Comparison of ENCODE assay signal across 1 cellular context in the genomic region with DNA sequence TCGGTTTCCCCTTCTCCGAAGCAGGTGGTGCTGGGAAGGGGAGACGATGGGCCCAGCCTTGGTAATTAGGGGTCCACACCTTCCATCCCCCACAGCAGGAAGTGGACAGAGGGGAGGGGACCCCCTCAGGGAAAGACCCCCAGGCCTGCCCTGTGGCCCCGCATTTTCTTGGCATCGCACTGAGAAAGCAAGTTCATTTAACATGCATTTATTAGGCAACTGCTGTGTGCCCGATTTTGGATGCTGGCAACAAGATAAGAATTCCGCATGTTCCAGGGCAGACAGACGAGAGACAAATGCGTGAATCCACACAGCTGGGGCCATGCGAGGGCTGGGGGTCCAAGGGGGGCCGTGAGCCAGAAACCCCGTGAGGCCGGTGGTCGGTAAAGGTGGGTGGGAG.
TF ChIP-seq lines count a peak whose summit lies in the region.

No MANE protein-coding gene starts in this region.

TF ChIP-seq in K562, 482 proteins besides CTCF, POLR2A, EP300 and RAD21 (continues in another document):
- TF ChIP-seq ZNF253 (CRISPR knock-in tag; conservative IDR thresholded peaks at IDR 0.05): no peak
- TF ChIP-seq HMG20A (CRISPR knock-in tag; conservative IDR thresholded peaks at IDR 0.05): no peak
- TF ChIP-seq, protein P1, sequence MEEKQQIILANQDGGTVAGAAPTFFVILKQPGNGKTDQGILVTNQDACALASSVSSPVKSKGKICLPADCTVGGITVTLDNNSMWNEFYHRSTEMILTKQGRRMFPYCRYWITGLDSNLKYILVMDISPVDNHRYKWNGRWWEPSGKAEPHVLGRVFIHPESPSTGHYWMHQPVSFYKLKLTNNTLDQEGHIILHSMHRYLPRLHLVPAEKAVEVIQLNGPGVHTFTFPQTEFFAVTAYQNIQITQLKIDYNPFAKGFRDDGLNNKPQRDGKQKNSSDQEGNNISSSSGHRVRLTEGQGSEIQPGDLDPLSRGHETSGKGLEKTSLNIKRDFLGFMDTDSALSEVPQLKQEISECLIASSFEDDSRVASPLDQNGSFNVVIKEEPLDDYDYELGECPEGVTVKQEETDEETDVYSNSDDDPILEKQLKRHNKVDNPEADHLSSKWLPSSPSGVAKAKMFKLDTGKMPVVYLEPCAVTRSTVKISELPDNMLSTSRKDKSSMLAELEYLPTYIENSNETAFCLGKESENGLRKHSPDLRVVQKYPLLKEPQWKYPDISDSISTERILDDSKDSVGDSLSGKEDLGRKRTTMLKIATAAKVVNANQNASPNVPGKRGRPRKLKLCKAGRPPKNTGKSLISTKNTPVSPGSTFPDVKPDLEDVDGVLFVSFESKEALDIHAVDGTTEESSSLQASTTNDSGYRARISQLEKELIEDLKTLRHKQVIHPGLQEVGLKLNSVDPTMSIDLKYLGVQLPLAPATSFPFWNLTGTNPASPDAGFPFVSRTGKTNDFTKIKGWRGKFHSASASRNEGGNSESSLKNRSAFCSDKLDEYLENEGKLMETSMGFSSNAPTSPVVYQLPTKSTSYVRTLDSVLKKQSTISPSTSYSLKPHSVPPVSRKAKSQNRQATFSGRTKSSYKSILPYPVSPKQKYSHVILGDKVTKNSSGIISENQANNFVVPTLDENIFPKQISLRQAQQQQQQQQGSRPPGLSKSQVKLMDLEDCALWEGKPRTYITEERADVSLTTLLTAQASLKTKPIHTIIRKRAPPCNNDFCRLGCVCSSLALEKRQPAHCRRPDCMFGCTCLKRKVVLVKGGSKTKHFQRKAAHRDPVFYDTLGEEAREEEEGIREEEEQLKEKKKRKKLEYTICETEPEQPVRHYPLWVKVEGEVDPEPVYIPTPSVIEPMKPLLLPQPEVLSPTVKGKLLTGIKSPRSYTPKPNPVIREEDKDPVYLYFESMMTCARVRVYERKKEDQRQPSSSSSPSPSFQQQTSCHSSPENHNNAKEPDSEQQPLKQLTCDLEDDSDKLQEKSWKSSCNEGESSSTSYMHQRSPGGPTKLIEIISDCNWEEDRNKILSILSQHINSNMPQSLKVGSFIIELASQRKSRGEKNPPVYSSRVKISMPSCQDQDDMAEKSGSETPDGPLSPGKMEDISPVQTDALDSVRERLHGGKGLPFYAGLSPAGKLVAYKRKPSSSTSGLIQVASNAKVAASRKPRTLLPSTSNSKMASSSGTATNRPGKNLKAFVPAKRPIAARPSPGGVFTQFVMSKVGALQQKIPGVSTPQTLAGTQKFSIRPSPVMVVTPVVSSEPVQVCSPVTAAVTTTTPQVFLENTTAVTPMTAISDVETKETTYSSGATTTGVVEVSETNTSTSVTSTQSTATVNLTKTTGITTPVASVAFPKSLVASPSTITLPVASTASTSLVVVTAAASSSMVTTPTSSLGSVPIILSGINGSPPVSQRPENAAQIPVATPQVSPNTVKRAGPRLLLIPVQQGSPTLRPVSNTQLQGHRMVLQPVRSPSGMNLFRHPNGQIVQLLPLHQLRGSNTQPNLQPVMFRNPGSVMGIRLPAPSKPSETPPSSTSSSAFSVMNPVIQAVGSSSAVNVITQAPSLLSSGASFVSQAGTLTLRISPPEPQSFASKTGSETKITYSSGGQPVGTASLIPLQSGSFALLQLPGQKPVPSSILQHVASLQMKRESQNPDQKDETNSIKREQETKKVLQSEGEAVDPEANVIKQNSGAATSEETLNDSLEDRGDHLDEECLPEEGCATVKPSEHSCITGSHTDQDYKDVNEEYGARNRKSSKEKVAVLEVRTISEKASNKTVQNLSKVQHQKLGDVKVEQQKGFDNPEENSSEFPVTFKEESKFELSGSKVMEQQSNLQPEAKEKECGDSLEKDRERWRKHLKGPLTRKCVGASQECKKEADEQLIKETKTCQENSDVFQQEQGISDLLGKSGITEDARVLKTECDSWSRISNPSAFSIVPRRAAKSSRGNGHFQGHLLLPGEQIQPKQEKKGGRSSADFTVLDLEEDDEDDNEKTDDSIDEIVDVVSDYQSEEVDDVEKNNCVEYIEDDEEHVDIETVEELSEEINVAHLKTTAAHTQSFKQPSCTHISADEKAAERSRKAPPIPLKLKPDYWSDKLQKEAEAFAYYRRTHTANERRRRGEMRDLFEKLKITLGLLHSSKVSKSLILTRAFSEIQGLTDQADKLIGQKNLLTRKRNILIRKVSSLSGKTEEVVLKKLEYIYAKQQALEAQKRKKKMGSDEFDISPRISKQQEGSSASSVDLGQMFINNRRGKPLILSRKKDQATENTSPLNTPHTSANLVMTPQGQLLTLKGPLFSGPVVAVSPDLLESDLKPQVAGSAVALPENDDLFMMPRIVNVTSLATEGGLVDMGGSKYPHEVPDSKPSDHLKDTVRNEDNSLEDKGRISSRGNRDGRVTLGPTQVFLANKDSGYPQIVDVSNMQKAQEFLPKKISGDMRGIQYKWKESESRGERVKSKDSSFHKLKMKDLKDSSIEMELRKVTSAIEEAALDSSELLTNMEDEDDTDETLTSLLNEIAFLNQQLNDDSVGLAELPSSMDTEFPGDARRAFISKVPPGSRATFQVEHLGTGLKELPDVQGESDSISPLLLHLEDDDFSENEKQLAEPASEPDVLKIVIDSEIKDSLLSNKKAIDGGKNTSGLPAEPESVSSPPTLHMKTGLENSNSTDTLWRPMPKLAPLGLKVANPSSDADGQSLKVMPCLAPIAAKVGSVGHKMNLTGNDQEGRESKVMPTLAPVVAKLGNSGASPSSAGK (IDR thresholded peaks at IDR 0.05): peak; percentile 75; the same call in 1 of the 2 replicates
- TF ChIP-seq, protein P2, sequence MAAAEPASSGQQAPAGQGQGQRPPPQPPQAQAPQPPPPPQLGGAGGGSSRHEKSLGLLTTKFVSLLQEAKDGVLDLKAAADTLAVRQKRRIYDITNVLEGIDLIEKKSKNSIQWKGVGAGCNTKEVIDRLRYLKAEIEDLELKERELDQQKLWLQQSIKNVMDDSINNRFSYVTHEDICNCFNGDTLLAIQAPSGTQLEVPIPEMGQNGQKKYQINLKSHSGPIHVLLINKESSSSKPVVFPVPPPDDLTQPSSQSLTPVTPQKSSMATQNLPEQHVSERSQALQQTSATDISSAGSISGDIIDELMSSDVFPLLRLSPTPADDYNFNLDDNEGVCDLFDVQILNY (CRISPR knock-in tag; IDR thresholded peaks at IDR 0.05): no peak
- TF ChIP-seq, protein P3, sequence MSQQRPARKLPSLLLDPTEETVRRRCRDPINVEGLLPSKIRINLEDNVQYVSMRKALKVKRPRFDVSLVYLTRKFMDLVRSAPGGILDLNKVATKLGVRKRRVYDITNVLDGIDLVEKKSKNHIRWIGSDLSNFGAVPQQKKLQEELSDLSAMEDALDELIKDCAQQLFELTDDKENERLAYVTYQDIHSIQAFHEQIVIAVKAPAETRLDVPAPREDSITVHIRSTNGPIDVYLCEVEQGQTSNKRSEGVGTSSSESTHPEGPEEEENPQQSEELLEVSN (IDR thresholded peaks at IDR 0.05; ENCODE audit: borderline replicate concordance in 1 of 2, extremely low read depth in 1 of 2, insufficient read depth in 1 of 2, insufficient read length in 1 of 2, low read depth in 1 of 2, low read length in 1 of 2, poor library complexity in 1 of 2, severe bottlenecking in 1 of 2): peak in 1 of 2 experiments; percentile 5
- peak; percentile 60 for TF ChIP-seq GATA2 (CRISPR knock-in tag; IDR thresholded peaks at IDR 0.05)
- no peak for TF ChIP-seq SMAD4 (CRISPR knock-in tag; conservative IDR thresholded peaks at IDR 0.05)
- TF ChIP-seq, protein P4, sequence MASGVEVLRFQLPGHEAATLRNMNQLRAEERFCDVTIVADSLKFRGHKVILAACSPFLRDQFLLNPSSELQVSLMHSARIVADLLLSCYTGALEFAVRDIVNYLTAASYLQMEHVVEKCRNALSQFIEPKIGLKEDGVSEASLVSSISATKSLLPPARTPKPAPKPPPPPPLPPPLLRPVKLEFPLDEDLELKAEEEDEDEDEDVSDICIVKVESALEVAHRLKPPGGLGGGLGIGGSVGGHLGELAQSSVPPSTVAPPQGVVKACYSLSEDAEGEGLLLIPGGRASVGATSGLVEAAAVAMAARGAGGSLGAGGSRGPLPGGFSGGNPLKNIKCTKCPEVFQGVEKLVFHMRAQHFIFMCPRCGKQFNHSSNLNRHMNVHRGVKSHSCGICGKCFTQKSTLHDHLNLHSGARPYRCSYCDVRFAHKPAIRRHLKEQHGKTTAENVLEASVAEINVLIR (CRISPR knock-in tag; IDR thresholded peaks at IDR 0.05): no peak
- TF ChIP-seq RBM14 (IDR thresholded peaks at IDR 0.05; ENCODE audit: borderline replicate concordance, insufficient read depth, low read depth, low read length): no peak
- no peak for TF ChIP-seq ARID2 (IDR thresholded peaks at IDR 0.05)
- TF ChIP-seq SMARCC2 (IDR thresholded peaks at IDR 0.05; ENCODE audit: low read depth): no peak
- TF ChIP-seq, protein P5, sequence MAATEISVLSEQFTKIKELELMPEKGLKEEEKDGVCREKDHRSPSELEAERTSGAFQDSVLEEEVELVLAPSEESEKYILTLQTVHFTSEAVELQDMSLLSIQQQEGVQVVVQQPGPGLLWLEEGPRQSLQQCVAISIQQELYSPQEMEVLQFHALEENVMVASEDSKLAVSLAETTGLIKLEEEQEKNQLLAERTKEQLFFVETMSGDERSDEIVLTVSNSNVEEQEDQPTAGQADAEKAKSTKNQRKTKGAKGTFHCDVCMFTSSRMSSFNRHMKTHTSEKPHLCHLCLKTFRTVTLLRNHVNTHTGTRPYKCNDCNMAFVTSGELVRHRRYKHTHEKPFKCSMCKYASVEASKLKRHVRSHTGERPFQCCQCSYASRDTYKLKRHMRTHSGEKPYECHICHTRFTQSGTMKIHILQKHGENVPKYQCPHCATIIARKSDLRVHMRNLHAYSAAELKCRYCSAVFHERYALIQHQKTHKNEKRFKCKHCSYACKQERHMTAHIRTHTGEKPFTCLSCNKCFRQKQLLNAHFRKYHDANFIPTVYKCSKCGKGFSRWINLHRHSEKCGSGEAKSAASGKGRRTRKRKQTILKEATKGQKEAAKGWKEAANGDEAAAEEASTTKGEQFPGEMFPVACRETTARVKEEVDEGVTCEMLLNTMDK (IDR thresholded peaks at IDR 0.05; ENCODE audit: borderline replicate concordance, insufficient read depth, low read depth, low read length, poor library complexity, severe bottlenecking): no peak
- TF ChIP-seq, protein P6, sequence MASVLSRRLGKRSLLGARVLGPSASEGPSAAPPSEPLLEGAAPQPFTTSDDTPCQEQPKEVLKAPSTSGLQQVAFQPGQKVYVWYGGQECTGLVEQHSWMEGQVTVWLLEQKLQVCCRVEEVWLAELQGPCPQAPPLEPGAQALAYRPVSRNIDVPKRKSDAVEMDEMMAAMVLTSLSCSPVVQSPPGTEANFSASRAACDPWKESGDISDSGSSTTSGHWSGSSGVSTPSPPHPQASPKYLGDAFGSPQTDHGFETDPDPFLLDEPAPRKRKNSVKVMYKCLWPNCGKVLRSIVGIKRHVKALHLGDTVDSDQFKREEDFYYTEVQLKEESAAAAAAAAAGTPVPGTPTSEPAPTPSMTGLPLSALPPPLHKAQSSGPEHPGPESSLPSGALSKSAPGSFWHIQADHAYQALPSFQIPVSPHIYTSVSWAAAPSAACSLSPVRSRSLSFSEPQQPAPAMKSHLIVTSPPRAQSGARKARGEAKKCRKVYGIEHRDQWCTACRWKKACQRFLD (CRISPR knock-in tag; IDR thresholded peaks at IDR 0.05): 0 out of 2 replicates have a peak, but pooled peaks have one; percentile 69
- TF ChIP-seq GABPA (tag; conservative IDR thresholded peaks at IDR 0.05; ENCODE audit: low read depth): no peak
- TF ChIP-seq, protein P7, sequence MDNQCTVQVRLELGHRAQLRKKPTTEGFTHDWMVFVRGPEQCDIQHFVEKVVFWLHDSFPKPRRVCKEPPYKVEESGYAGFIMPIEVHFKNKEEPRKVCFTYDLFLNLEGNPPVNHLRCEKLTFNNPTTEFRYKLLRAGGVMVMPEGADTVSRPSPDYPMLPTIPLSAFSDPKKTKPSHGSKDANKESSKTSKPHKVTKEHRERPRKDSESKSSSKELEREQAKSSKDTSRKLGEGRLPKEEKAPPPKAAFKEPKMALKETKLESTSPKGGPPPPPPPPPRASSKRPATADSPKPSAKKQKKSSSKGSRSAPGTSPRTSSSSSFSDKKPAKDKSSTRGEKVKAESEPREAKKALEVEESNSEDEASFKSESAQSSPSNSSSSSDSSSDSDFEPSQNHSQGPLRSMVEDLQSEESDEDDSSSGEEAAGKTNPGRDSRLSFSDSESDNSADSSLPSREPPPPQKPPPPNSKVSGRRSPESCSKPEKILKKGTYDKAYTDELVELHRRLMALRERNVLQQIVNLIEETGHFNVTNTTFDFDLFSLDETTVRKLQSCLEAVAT (IDR thresholded peaks at IDR 0.05): no peak
- TF ChIP-seq ZNF830 (CRISPR knock-in tag; IDR thresholded peaks at IDR 0.05): no peak
- no peak for TF ChIP-seq ZNF23 (CRISPR knock-in tag; IDR thresholded peaks at IDR 0.05)
- no peak for TF ChIP-seq TAF9B (IDR thresholded peaks at IDR 0.05; ENCODE audit: partially characterized antibody)
- TF ChIP-seq SREBF2 (CRISPR knock-in tag; IDR thresholded peaks at IDR 0.05): no peak
- no peak for TF ChIP-seq MYNN (IDR thresholded peaks at IDR 0.05)
- TF ChIP-seq MYNN (CRISPR knock-in tag; IDR thresholded peaks at IDR 0.05): no peak
- TF ChIP-seq RBFOX2 (IDR thresholded peaks at IDR 0.05; ENCODE audit: low read depth, low read length): peak; percentile 29; the same call in 1 of the 2 replicates
- TF ChIP-seq DACH1 (IDR thresholded peaks at IDR 0.05; ENCODE audit: partially characterized antibody): peak; percentile 34
- TF ChIP-seq GTF2E2 (tag; IDR thresholded peaks at IDR 0.05): no peak
- TF ChIP-seq ZNF561 (CRISPR knock-in tag; conservative IDR thresholded peaks at IDR 0.05): no peak
- no peak for TF ChIP-seq RNF2 (IDR thresholded peaks at IDR 0.05)
- peak; percentile 18 for TF ChIP-seq ZFP36 (IDR thresholded peaks at IDR 0.05; ENCODE audit: low read depth, low read length, partially characterized antibody)
- peak; percentile 4; the same call in 1 of the 2 replicates for TF ChIP-seq MTA3 (IDR thresholded peaks at IDR 0.05; ENCODE audit: borderline replicate concordance)
- TF ChIP-seq ZNF57 (CRISPR knock-in tag; IDR thresholded peaks at IDR 0.05): no peak
- TF ChIP-seq, protein P8, sequence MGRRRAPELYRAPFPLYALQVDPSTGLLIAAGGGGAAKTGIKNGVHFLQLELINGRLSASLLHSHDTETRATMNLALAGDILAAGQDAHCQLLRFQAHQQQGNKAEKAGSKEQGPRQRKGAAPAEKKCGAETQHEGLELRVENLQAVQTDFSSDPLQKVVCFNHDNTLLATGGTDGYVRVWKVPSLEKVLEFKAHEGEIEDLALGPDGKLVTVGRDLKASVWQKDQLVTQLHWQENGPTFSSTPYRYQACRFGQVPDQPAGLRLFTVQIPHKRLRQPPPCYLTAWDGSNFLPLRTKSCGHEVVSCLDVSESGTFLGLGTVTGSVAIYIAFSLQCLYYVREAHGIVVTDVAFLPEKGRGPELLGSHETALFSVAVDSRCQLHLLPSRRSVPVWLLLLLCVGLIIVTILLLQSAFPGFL (CRISPR knock-in tag; IDR thresholded peaks at IDR 0.05): no peak
- TF ChIP-seq MEF2D (tag; conservative IDR thresholded peaks at IDR 0.05; ENCODE audit: low read depth): no peak
- TF ChIP-seq RBM17 (IDR thresholded peaks at IDR 0.05; ENCODE audit: borderline replicate concordance, low read depth, low read length): no peak
- no peak for TF ChIP-seq NELFE (IDR thresholded peaks at IDR 0.05; ENCODE audit: insufficient read depth, insufficient read length)
- peak; percentile 50; the same call in 1 of the 2 replicates for TF ChIP-seq BCOR (IDR thresholded peaks at IDR 0.05)
- TF ChIP-seq ZZZ3 (IDR thresholded peaks at IDR 0.05): no peak
- no peak for TF ChIP-seq TOE1 (IDR thresholded peaks at IDR 0.05; ENCODE audit: borderline replicate concordance)
- no peak for TF ChIP-seq TOE1 (CRISPR knock-in tag; IDR thresholded peaks at IDR 0.05; ENCODE audit: borderline replicate concordance, low read depth)
- TF ChIP-seq SIN3B (IDR thresholded peaks at IDR 0.05; ENCODE audit: low read depth): no peak
- no peak for TF ChIP-seq E2F3 (CRISPR knock-in tag; IDR thresholded peaks at IDR 0.05)
- no peak for TF ChIP-seq KDM1A (IDR thresholded peaks at IDR 0.05)
- no peak for TF ChIP-seq HDAC2 (IDR thresholded peaks at IDR 0.05)
- 0 out of 2 replicates have a peak, but pooled peaks have one; percentile 58 for TF ChIP-seq ZNF175 (CRISPR knock-in tag; IDR thresholded peaks at IDR 0.05; ENCODE audit: low read depth)
- peak; percentile 100 for TF ChIP-seq ZKSCAN8 (CRISPR knock-in tag; IDR thresholded peaks at IDR 0.05)
